Comparison of ENCODE assay signal across 1 cellular context in the genomic region with DNA sequence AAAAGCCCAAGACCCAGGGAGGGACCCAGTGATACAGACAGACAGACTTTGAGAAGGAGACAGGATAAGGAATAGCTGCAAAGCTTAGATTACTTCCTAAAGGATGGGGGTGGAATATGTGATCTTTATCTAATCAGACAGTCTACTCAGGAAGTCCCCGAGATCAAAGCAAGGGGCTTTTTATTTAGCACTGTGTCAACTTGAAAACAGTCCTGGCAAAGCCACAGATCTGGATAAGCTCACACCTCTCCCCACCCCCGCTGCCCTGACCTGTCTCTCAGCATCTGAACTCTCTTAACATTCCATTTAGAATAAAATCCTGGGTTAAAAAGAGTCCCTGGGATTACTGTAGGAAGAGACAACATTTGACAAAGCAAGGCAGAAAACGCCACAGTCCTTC.
TF ChIP-seq lines count a peak whose summit lies in the region.

No MANE protein-coding gene starts in this region.

TF ChIP-seq in HepG2, 621 proteins besides CTCF, POLR2A, EP300 and RAD21 (continued from another document and continues in another):
- TF ChIP-seq GTF3A (CRISPR knock-in tag; conservative IDR thresholded peaks at IDR 0.05) (no peak), PITX1 (CRISPR knock-in tag; IDR thresholded peaks at IDR 0.05) (no peak), GATA4 (IDR thresholded peaks at IDR 0.05; ENCODE audit: borderline replicate concordance, low read depth) (peak; percentile 85; the same call in 1 of the 2 replicates), BCL6 (CRISPR knock-in tag; IDR thresholded peaks at IDR 0.05) (peak; percentile 28; the same call in 1 of the 2 replicates), ZNF180 (CRISPR knock-in tag; IDR thresholded peaks at IDR 0.05; ENCODE audit: borderline replicate concordance, low read depth) (no peak), MLLT10 (CRISPR knock-in tag; IDR thresholded peaks at IDR 0.05) (no peak), ZNF317 (CRISPR knock-in tag; IDR thresholded peaks at IDR 0.05) (no peak), ZBTB42 (CRISPR knock-in tag; IDR thresholded peaks at IDR 0.05) (no peak), U2AF1 (optimal IDR thresholded peaks at IDR 0.05; ENCODE audit: low read depth, low read length) (no peak), ZNF781 (CRISPR knock-in tag; IDR thresholded peaks at IDR 0.05; ENCODE audit: borderline replicate concordance, not compliant biosample characterization) (no peak), FOXA3 (CRISPR knock-in tag; IDR thresholded peaks at IDR 0.05) (no peak; the same call in 1 of the 2 replicates), ZNF329 (CRISPR knock-in tag; IDR thresholded peaks at IDR 0.05; ENCODE audit: low read depth) (no peak), SMAD1 (CRISPR knock-in tag; IDR thresholded peaks at IDR 0.05; ENCODE audit: borderline replicate concordance, low read depth) (no peak), NFE2 (CRISPR knock-in tag; IDR thresholded peaks at IDR 0.05) (no peak), SSRP1 (CRISPR knock-in tag; IDR thresholded peaks at IDR 0.05) (no peak), GLI4 (CRISPR knock-in tag; IDR thresholded peaks at IDR 0.05; ENCODE audit: borderline replicate concordance) (no peak), SCMH1 (CRISPR knock-in tag; IDR thresholded peaks at IDR 0.05; ENCODE audit: borderline replicate concordance) (no peak), ETV5 (CRISPR knock-in tag; IDR thresholded peaks at IDR 0.05; ENCODE audit: borderline replicate concordance) (peak; percentile 54; the same call in 1 of the 2 replicates), FOSL2 (CRISPR knock-in tag; IDR thresholded peaks at IDR 0.05) (no peak), FOXA1 (IDR thresholded peaks at IDR 0.05) (no peak), FOXA1 (CRISPR knock-in tag; IDR thresholded peaks at IDR 0.05) (peak; percentile 49), REL (CRISPR knock-in tag; conservative IDR thresholded peaks at IDR 0.05) (no peak)
- TF ChIP-seq, protein P1, sequence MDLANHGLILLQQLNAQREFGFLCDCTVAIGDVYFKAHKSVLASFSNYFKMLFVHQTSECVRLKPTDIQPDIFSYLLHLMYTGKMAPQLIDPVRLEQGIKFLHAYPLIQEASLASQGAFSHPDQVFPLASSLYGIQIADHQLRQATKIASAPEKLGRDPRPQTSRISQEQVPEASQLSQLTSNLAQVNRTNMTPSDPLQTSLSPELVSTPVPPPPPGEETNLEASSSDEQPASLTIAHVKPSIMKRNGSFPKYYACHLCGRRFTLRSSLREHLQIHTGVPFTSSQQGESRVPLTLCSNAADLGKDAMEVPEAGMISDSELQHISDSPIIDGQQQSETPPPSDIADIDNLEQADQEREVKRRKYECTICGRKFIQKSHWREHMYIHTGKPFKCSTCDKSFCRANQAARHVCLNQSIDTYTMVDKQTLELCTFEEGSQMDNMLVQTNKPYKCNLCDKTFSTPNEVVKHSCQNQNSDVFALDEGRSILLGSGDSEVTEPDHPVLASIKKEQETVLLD (CRISPR knock-in tag; IDR thresholded peaks at IDR 0.05; ENCODE audit: low read depth): no peak
- TF ChIP-seq, protein P2, sequence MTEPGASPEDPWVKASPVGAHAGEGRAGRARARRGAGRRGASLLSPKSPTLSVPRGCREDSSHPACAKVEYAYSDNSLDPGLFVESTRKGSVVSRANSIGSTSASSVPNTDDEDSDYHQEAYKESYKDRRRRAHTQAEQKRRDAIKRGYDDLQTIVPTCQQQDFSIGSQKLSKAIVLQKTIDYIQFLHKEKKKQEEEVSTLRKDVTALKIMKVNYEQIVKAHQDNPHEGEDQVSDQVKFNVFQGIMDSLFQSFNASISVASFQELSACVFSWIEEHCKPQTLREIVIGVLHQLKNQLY (CRISPR knock-in tag; IDR thresholded peaks at IDR 0.05): no peak
- TF ChIP-seq, protein P3, sequence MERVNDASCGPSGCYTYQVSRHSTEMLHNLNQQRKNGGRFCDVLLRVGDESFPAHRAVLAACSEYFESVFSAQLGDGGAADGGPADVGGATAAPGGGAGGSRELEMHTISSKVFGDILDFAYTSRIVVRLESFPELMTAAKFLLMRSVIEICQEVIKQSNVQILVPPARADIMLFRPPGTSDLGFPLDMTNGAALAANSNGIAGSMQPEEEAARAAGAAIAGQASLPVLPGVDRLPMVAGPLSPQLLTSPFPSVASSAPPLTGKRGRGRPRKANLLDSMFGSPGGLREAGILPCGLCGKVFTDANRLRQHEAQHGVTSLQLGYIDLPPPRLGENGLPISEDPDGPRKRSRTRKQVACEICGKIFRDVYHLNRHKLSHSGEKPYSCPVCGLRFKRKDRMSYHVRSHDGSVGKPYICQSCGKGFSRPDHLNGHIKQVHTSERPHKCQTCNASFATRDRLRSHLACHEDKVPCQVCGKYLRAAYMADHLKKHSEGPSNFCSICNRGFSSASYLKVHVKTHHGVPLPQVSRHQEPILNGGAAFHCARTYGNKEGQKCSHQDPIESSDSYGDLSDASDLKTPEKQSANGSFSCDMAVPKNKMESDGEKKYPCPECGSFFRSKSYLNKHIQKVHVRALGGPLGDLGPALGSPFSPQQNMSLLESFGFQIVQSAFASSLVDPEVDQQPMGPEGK (CRISPR knock-in tag; IDR thresholded peaks at IDR 0.05): no peak
- TF ChIP-seq, protein P4, sequence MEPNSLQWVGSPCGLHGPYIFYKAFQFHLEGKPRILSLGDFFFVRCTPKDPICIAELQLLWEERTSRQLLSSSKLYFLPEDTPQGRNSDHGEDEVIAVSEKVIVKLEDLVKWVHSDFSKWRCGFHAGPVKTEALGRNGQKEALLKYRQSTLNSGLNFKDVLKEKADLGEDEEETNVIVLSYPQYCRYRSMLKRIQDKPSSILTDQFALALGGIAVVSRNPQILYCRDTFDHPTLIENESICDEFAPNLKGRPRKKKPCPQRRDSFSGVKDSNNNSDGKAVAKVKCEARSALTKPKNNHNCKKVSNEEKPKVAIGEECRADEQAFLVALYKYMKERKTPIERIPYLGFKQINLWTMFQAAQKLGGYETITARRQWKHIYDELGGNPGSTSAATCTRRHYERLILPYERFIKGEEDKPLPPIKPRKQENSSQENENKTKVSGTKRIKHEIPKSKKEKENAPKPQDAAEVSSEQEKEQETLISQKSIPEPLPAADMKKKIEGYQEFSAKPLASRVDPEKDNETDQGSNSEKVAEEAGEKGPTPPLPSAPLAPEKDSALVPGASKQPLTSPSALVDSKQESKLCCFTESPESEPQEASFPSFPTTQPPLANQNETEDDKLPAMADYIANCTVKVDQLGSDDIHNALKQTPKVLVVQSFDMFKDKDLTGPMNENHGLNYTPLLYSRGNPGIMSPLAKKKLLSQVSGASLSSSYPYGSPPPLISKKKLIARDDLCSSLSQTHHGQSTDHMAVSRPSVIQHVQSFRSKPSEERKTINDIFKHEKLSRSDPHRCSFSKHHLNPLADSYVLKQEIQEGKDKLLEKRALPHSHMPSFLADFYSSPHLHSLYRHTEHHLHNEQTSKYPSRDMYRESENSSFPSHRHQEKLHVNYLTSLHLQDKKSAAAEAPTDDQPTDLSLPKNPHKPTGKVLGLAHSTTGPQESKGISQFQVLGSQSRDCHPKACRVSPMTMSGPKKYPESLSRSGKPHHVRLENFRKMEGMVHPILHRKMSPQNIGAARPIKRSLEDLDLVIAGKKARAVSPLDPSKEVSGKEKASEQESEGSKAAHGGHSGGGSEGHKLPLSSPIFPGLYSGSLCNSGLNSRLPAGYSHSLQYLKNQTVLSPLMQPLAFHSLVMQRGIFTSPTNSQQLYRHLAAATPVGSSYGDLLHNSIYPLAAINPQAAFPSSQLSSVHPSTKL (CRISPR knock-in tag; IDR thresholded peaks at IDR 0.05): peak; percentile 42; the same call in 1 of the 2 replicates
- TF ChIP-seq, protein P5, sequence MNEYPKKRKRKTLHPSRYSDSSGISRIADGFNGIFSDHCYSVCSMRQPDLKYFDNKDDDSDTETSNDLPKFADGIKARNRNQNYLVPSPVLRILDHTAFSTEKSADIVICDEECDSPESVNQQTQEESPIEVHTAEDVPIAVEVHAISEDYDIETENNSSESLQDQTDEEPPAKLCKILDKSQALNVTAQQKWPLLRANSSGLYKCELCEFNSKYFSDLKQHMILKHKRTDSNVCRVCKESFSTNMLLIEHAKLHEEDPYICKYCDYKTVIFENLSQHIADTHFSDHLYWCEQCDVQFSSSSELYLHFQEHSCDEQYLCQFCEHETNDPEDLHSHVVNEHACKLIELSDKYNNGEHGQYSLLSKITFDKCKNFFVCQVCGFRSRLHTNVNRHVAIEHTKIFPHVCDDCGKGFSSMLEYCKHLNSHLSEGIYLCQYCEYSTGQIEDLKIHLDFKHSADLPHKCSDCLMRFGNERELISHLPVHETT (CRISPR knock-in tag; conservative IDR thresholded peaks at IDR 0.05): no peak
- TF ChIP-seq, protein P6, sequence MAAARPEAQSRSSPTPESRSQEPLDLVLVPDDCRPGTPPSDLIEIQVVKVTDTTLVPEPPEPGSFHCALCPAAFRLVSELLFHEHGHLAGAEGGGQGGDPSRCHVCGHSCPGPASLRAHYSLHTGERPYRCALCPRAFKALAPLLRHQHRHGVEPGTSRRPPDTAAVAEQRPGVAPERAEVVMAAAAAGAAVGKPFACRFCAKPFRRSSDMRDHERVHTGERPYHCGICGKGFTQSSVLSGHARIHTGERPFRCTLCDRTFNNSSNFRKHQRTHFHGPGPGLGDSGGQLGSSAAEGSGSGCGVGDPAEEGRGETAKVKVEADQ (CRISPR knock-in tag; IDR thresholded peaks at IDR 0.05; ENCODE audit: borderline replicate concordance): no peak
- TF ChIP-seq, protein P7, sequence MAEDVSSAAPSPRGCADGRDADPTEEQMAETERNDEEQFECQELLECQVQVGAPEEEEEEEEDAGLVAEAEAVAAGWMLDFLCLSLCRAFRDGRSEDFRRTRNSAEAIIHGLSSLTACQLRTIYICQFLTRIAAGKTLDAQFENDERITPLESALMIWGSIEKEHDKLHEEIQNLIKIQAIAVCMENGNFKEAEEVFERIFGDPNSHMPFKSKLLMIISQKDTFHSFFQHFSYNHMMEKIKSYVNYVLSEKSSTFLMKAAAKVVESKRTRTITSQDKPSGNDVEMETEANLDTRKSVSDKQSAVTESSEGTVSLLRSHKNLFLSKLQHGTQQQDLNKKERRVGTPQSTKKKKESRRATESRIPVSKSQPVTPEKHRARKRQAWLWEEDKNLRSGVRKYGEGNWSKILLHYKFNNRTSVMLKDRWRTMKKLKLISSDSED (CRISPR knock-in tag; IDR thresholded peaks at IDR 0.05): no peak
- TF ChIP-seq, protein P8, sequence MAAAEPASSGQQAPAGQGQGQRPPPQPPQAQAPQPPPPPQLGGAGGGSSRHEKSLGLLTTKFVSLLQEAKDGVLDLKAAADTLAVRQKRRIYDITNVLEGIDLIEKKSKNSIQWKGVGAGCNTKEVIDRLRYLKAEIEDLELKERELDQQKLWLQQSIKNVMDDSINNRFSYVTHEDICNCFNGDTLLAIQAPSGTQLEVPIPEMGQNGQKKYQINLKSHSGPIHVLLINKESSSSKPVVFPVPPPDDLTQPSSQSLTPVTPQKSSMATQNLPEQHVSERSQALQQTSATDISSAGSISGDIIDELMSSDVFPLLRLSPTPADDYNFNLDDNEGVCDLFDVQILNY (CRISPR knock-in tag; conservative IDR thresholded peaks at IDR 0.05): no peak
- TF ChIP-seq, protein P9, sequence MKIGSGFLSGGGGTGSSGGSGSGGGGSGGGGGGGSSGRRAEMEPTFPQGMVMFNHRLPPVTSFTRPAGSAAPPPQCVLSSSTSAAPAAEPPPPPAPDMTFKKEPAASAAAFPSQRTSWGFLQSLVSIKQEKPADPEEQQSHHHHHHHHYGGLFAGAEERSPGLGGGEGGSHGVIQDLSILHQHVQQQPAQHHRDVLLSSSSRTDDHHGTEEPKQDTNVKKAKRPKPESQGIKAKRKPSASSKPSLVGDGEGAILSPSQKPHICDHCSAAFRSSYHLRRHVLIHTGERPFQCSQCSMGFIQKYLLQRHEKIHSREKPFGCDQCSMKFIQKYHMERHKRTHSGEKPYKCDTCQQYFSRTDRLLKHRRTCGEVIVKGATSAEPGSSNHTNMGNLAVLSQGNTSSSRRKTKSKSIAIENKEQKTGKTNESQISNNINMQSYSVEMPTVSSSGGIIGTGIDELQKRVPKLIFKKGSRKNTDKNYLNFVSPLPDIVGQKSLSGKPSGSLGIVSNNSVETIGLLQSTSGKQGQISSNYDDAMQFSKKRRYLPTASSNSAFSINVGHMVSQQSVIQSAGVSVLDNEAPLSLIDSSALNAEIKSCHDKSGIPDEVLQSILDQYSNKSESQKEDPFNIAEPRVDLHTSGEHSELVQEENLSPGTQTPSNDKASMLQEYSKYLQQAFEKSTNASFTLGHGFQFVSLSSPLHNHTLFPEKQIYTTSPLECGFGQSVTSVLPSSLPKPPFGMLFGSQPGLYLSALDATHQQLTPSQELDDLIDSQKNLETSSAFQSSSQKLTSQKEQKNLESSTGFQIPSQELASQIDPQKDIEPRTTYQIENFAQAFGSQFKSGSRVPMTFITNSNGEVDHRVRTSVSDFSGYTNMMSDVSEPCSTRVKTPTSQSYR (CRISPR knock-in tag; IDR thresholded peaks at IDR 0.05; ENCODE audit: borderline replicate concordance): peak; percentile 47; the same call in 1 of the 2 replicates
- TF ChIP-seq, protein P10, sequence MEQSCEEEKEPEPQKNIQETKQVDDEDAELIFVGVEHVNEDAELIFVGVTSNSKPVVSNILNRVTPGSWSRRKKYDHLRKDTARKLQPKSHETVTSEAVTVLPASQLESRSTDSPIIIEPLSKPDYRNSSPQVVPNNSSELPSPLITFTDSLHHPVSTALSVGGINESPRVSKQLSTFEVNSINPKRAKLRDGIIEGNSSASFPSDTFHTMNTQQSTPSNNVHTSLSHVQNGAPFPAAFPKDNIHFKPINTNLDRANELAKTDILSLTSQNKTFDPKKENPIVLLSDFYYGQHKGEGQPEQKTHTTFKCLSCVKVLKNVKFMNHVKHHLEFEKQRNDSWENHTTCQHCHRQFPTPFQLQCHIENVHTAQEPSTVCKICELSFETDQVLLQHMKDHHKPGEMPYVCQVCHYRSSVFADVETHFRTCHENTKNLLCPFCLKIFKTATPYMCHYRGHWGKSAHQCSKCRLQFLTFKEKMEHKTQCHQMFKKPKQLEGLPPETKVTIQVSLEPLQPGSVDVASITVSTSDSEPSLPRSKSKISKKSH (CRISPR knock-in tag; IDR thresholded peaks at IDR 0.05; ENCODE audit: borderline replicate concordance): no peak
- TF ChIP-seq, protein P11, sequence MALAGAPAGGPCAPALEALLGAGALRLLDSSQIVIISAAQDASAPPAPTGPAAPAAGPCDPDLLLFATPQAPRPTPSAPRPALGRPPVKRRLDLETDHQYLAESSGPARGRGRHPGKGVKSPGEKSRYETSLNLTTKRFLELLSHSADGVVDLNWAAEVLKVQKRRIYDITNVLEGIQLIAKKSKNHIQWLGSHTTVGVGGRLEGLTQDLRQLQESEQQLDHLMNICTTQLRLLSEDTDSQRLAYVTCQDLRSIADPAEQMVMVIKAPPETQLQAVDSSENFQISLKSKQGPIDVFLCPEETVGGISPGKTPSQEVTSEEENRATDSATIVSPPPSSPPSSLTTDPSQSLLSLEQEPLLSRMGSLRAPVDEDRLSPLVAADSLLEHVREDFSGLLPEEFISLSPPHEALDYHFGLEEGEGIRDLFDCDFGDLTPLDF (CRISPR knock-in tag; IDR thresholded peaks at IDR 0.05): no peak
